In genomic region chr6:98947411-98948292, GRCh38 we compare ENCODE assay signal across 1 cellular context.
TF ChIP-seq lines count a peak whose summit lies in the region.

TSS of gene FBXL4 (minus strand) at chr6:98947946. CDS start at chr6:98926988, 20,958 bp downstream.

TF ChIP-seq in GM23338, 12 proteins besides CTCF, POLR2A, EP300 and RAD21 (continued from another document):
- TF ChIP-seq REST (IDR thresholded peaks at IDR 0.05; ENCODE audit: unreplicated experiment): no peak
- TF ChIP-seq JUNB (IDR thresholded peaks at IDR 0.05; ENCODE audit: unreplicated experiment): no peak
